ENCODE assay signal across 10 cellular contexts in genomic region chr12:47754881-47755280, GRCh38. TPM values are rescaled to one million over a fixed set of nuclear protein-coding genes. Genes with fewer than 3 reads are reported as not detected.
DNase-seq lines count a peak whose midpoint lies in the region; ATAC-seq, FAIRE-seq and TF ChIP-seq lines count a peak whose summit lies in the region.
"Had no signal": no experiment of that assay in that cellular context is flagged by ENCODE, and none has a peak within 500 bp of the region (broad histone marks: within the 10 kb centered on the region; RNA-seq: fewer than 3 reads in every experiment).

No MANE protein-coding gene starts in this region.

- no peak for TF ChIP-seq POLR2A in HepG2 (IDR thresholded peaks at IDR 0.05; ENCODE audit: insufficient read depth in 1 of 2, low read depth in 2 of 2, low read length in 2 of 2)

- H2AFZ ChIP-seq in HepG2 (ENCODE audit: low read length): no peak overlapping the region

- no TSS peak for BruUV-seq in HepG2 (replicated peaks; lab: Mats Ljungman, UMichigan)

- TF ChIP-seq CTCF in GM12865 (IDR thresholded peaks at IDR 0.05; ENCODE audit: insufficient read depth, low read depth, low read length, missing control alignments) (no peak), HepG2 (CRISPR knock-in tag; IDR thresholded peaks at IDR 0.05) (no peak)

- 58% methylated on average over 2 of the region's 3 CpGs for WGBS in HepG2 (ENCODE audit: low lambda C conversion rate)

- H3K27me3 ChIP-seq in muscle layer of duodenum (ENCODE audit: low read depth, low read length) (no peaks in the 10 kb centered on the region), HepG2 (ENCODE audit: control insufficient read depth in 1 of 2, insufficient read depth in 2 of 2, low read length in 2 of 2) (peaks cover 4 to 41% of the 10 kb centered on the region in 2 experiments; a peak in 3 of 5 replicates)

- H3K4me2 ChIP-seq in HepG2 (ENCODE audit: low read depth, low read length): no peak overlapping the region

- TF ChIP-seq EP300 in HepG2 (IDR thresholded peaks at IDR 0.05; ENCODE audit: low read depth in 2 of 2, low read length in 2 of 2): no peak
- TF ChIP-seq EP300 in HepG2 (CRISPR knock-in tag; IDR thresholded peaks at IDR 0.05; ENCODE audit: borderline replicate concordance): no peak

- peak overlapping the region; percentile 1 for H3K4me3 Mint-ChIP-seq in activated CD4-positive, alpha-beta memory T cell treated with anti-CD3 and anti-CD28 coated beads, Interleukin-2, amount 10 ng/mL, durations not matched to agents 7 days and 5 days

- peaks cover 51% of the 10 kb centered on the region for H3K4me1 Mint-ChIP-seq in activated CD4-positive, alpha-beta memory T cell treated with anti-CD3 and anti-CD28 coated beads, Interleukin-2, amount 10 ng/mL, durations not matched to agents 7 days and 5 days

- H3K27ac ChIP-seq in muscle layer of duodenum (ENCODE audit: low read length) (peak overlapping the region; percentile 46), HepG2 (ENCODE audit: extremely low read length, insufficient read depth, low read length) (no peak overlapping the region)

- intact Hi-C loops in HepG2 (cut with micrococcal nuclease; ENCODE audit: unreplicated experiment): no loop called here

- no peaks in the 10 kb centered on the region for H4K20me1 ChIP-seq in HepG2 (ENCODE audit: insufficient read depth, low read length)

- CTCF ChIA-PET in activated CD4-positive, alpha-beta memory T cell treated with anti-CD3 and anti-CD28 coated beads, Interleukin-2, amount 10 ng/mL, durations not matched to agents 7 days and 5 days (lab: Charles Lee): interaction anchor here (1.1 to 12.9 kb wide), 14 partner anchors 12 to 85 kb away, joined by 3 to 188 read pairs (median 6); partner anchors contain the start of genes ENDOU and SLC48A1
- CTCF ChIA-PET in HepG2 (lab: Yijun Ruan, JAX; ENCODE audit: low intra/inter-chr PET ratio, low total read pairs): no interaction called here

- POLR2A ChIA-PET in activated CD4-positive, alpha-beta memory T cell treated with anti-CD3 and anti-CD28 coated beads, Interleukin-2, amount 10 ng/mL, durations not matched to agents 7 days and 5 days (lab: Charles Lee): interaction anchor here (0.9 to 1.5 kb wide), 4 partner anchors 8 to 64 kb away, joined by 3 to 5 read pairs (median 4); no protein-coding TSS in a partner anchor
- POLR2A ChIA-PET in HepG2 (lab: Yijun Ruan, JAX): no interaction called here

- ATAC-seq in HG02642 (IDR thresholded peaks at IDR 0.05; ENCODE audit: poor library complexity, unreplicated experiment) (peak; percentile 13), HepG2 (no peak)
- ATAC-seq: K562 had no signal

- H3K4me1 ChIP-seq in muscle layer of duodenum (ENCODE audit: control insufficient read depth in 1 of 2, insufficient read depth in 2 of 2, low read length in 2 of 2) (peaks cover 10 to 13% of the 10 kb centered on the region in 2 donors), HepG2 (ENCODE audit: insufficient read depth, low read length) (peaks cover 35% of the 10 kb centered on the region)

- peak; percentile 66 for DNase-seq in GM12865 (ENCODE audit: low read depth)
- no peak for DNase-seq in activated CD4-positive, alpha-beta memory T cell treated with anti-CD3 and anti-CD28 coated beads, Interleukin-2, amount 10 ng/mL, durations not matched to agents 7 days and 5 days
- no peak for DNase-seq in H4 (ENCODE audit: low spot score)
- DNase-seq in HK-2 (ENCODE audit: unreplicated experiment): no peak
- DNase-seq in activated CD4-positive, alpha-beta T cell treated with anti-CD3 and anti-CD28 coated beads, Interleukin-2, amount 50 U/mL, for 48 hours: no peak
- no peak for DNase-seq in HepG2 (ENCODE audit: low spot score)

- no peaks in the 10 kb centered on the region for H3K36me3 ChIP-seq in muscle layer of duodenum (ENCODE audit: control insufficient read depth in 1 of 2, insufficient read depth in 2 of 2, low read length in 2 of 2)
- no peaks in the 10 kb centered on the region for H3K36me3 ChIP-seq in HepG2 (replicated peaks in 1 of 2; ENCODE audit: control insufficient read depth in 1 of 2, insufficient read depth in 2 of 2, low read length in 2 of 2)

- no peak overlapping the region for H3K9ac ChIP-seq in HepG2 (ENCODE audit: insufficient read depth, low read depth, low read length)

- FAIRE-seq in HepG2 (lab: Jason Lieb, UNC): no peak
- FAIRE-seq: G401.6, K562 had no signal

- no peaks in the 10 kb centered on the region for H3K9me3 ChIP-seq in muscle layer of duodenum (ENCODE audit: control insufficient read depth in 1 of 2, low read length in 2 of 2)
- no peaks in the 10 kb centered on the region for H3K9me3 ChIP-seq in HepG2 (ENCODE audit: low read length)

- H3K79me2 ChIP-seq in HepG2 (ENCODE audit: insufficient read depth, low read length): no peaks in the 10 kb centered on the region

- no peak overlapping the region for H3K27ac Mint-ChIP-seq in activated CD4-positive, alpha-beta memory T cell treated with anti-CD3 and anti-CD28 coated beads, Interleukin-2, amount 10 ng/mL, durations not matched to agents 7 days and 5 days

- H3K4me3 ChIP-seq in GM12865 (ENCODE audit: low read depth, low read length) (peak overlapping the region; percentile 58), muscle layer of duodenum (ENCODE audit: low read depth in 1 of 2, low read length in 2 of 2) (no peak overlapping the region), HepG2 (replicated peaks in 1 of 3; ENCODE audit: insufficient read depth in 1 of 3, low read depth in 2 of 3, low read length in 3 of 3) (no peak overlapping the region)
- H3K4me3 ChIP-seq: K562 had no signal

- in situ Hi-C loops in HepG2 (cut with HindIII; ENCODE audit: extremely low pct_ligation_motif_present, low pct_unique_long_range_greater_than_20kb): no loop called here

- no peaks in the 10 kb centered on the region for H3K36me3 Mint-ChIP-seq in activated CD4-positive, alpha-beta memory T cell treated with anti-CD3 and anti-CD28 coated beads, Interleukin-2, amount 10 ng/mL, durations not matched to agents 7 days and 5 days (ENCODE audit: low read depth)

- peaks cover 4% of the 10 kb centered on the region for H3K27me3 Mint-ChIP-seq in activated CD4-positive, alpha-beta memory T cell treated with anti-CD3 and anti-CD28 coated beads, Interleukin-2, amount 10 ng/mL, durations not matched to agents 7 days and 5 days

- no peak for TF ChIP-seq RAD21 in HepG2 (CRISPR knock-in tag; IDR thresholded peaks at IDR 0.05)

- no peaks in the 10 kb centered on the region for H3K9me3 Mint-ChIP-seq in activated CD4-positive, alpha-beta memory T cell treated with anti-CD3 and anti-CD28 coated beads, Interleukin-2, amount 10 ng/mL, durations not matched to agents 7 days and 5 days

RNA-seq across cellular contexts. Expression of gene RAPGEF3, which starts 3.8 kb away (rescaled TPM):
- 1 to 10 TPM; 1.4 to 1.6 TPM for total RNA-seq in activated CD4-positive, alpha-beta memory T cell treated with anti-CD3 and anti-CD28 coated beads, Interleukin-2, amount 10 ng/mL, durations not matched to agents 7 days and 5 days
- total RNA-seq in H4 (2014; rRNA removed; shearing (Covaris generic)): 2.0 and 3.0 TPM in 2 replicates
- total RNA-seq in HepG2 (2016; rRNA removed; fragmentation: Illumina TruSeq; extraction: Trizol): 0.07 TPM in 1 of 2 replicates, not detected in the other
- total RNA-seq in HepG2 (2016; cell fraction: cytosol; rRNA removed; fragmentation: Illumina TruSeq; extraction: Trizol; ENCODE audit: low read depth): not detected in 2 replicates
- 0.09 TPM in 1 of 2 replicates, not detected in the other for total RNA-seq in HepG2 (2016; cell fraction: insoluble cytoplasmic fraction; rRNA removed; fragmentation: Illumina TruSeq; extraction: Trizol)
- 0.03 TPM in 1 of 2 replicates, not detected in the other for total RNA-seq in HepG2 (2016; cell fraction: membrane; rRNA removed; fragmentation: Illumina TruSeq; extraction: Trizol)
- total RNA-seq in HepG2 (2016; cell fraction: nucleus; rRNA removed; fragmentation: Illumina TruSeq; extraction: Trizol): 0.40 TPM in 1 of 2 replicates, not detected in the other
- polyA plus RNA-seq in HepG2 (2011; rRNA removed): 0.07 and 0.37 TPM in 2 replicates
- polyA plus RNA-seq in HepG2 (2011; cell fraction: cytosol; rRNA removed): 0.05 and 0.13 TPM in 2 replicates
- 0.56 and 0.95 TPM in 2 replicates for polyA plus RNA-seq in HepG2 (2011; cell fraction: nucleus; rRNA removed)
- polyA plus RNA-seq in HepG2 (2012): 0.11 and 0.16 TPM in 2 replicates
- polyA plus RNA-seq in HepG2 (2016; cell fraction: cytosol; fragmentation: Illumina TruSeq; extraction: Trizol; ENCODE audit: low read depth): not detected in 2 replicates
- polyA plus RNA-seq in HepG2 (2016; cell fraction: insoluble cytoplasmic fraction; fragmentation: Illumina TruSeq; extraction: Trizol; ENCODE audit: low read depth): 0.17 TPM in 1 of 2 replicates, not detected in the other
- not detected in 2 replicates for polyA plus RNA-seq in HepG2 (2016; cell fraction: membrane; fragmentation: Illumina TruSeq; extraction: Trizol; ENCODE audit: low read depth)
- polyA plus RNA-seq in HepG2 (2016; cell fraction: nucleus; fragmentation: Illumina TruSeq; extraction: Trizol; ENCODE audit: insufficient read depth, low read depth): 0.63 TPM in 1 of 2 replicates, not detected in the other
- polyA minus RNA-seq in HepG2 (2011; rRNA and poly(A)+ RNA removed; ENCODE audit: low replicate concordance): 0.28 and 2.0 TPM in 2 replicates
- not detected in 2 replicates for polyA minus RNA-seq in HepG2 (2011; cell fraction: cytosol; rRNA and poly(A)+ RNA removed)
- 0.13 and 1.1 TPM in 2 replicates for polyA minus RNA-seq in HepG2 (2011; cell fraction: nucleus; rRNA and poly(A)+ RNA removed)

RNA-seq across cellular contexts. Expression of gene SLC48A1, which starts 18.2 kb away (rescaled TPM):
- 10 to 100 TPM; 19.4 to 22.6 TPM for total RNA-seq in activated CD4-positive, alpha-beta memory T cell treated with anti-CD3 and anti-CD28 coated beads, Interleukin-2, amount 10 ng/mL, durations not matched to agents 7 days and 5 days
- total RNA-seq in H4 (2014; rRNA removed; shearing (Covaris generic)): 11.9 and 14.0 TPM in 2 replicates
- 2.6 and 3.7 TPM in 2 replicates for total RNA-seq in HepG2 (2016; rRNA removed; fragmentation: Illumina TruSeq; extraction: Trizol)
- total RNA-seq in HepG2 (2016; cell fraction: cytosol; rRNA removed; fragmentation: Illumina TruSeq; extraction: Trizol; ENCODE audit: low read depth): 2.3 and 3.1 TPM in 2 replicates
- 2.3 and 3.4 TPM in 2 replicates for total RNA-seq in HepG2 (2016; cell fraction: insoluble cytoplasmic fraction; rRNA removed; fragmentation: Illumina TruSeq; extraction: Trizol)
- total RNA-seq in HepG2 (2016; cell fraction: membrane; rRNA removed; fragmentation: Illumina TruSeq; extraction: Trizol): 5.0 and 6.3 TPM in 2 replicates
- total RNA-seq in HepG2 (2016; cell fraction: nucleus; rRNA removed; fragmentation: Illumina TruSeq; extraction: Trizol): 2.5 and 2.6 TPM in 2 replicates
- 2.2 and 3.1 TPM in 2 replicates for polyA plus RNA-seq in HepG2 (2011; rRNA removed)
- 2.4 and 2.6 TPM in 2 replicates for polyA plus RNA-seq in HepG2 (2011; cell fraction: cytosol; rRNA removed)
- 3.1 and 4.1 TPM in 2 replicates for polyA plus RNA-seq in HepG2 (2011; cell fraction: nucleus; rRNA removed)
- polyA plus RNA-seq in HepG2 (2012): 2.1 and 3.5 TPM in 2 replicates
- 3.8 and 3.9 TPM in 2 replicates for polyA plus RNA-seq in HepG2 (2016; cell fraction: cytosol; fragmentation: Illumina TruSeq; extraction: Trizol; ENCODE audit: low read depth)
- polyA plus RNA-seq in HepG2 (2016; cell fraction: insoluble cytoplasmic fraction; fragmentation: Illumina TruSeq; extraction: Trizol; ENCODE audit: low read depth): 2.6 and 3.2 TPM in 2 replicates
- polyA plus RNA-seq in HepG2 (2016; cell fraction: membrane; fragmentation: Illumina TruSeq; extraction: Trizol; ENCODE audit: low read depth): 6.3 and 6.9 TPM in 2 replicates
- polyA plus RNA-seq in HepG2 (2016; cell fraction: nucleus; fragmentation: Illumina TruSeq; extraction: Trizol; ENCODE audit: insufficient read depth, low read depth): 5.6 and 6.3 TPM in 2 replicates
- polyA minus RNA-seq in HepG2 (2011; rRNA and poly(A)+ RNA removed; ENCODE audit: low replicate concordance): 5.7 and 45.5 TPM in 2 replicates
- 1.5 and 2.1 TPM in 2 replicates for polyA minus RNA-seq in HepG2 (2011; cell fraction: cytosol; rRNA and poly(A)+ RNA removed)
- 1.7 and 2.8 TPM in 2 replicates for polyA minus RNA-seq in HepG2 (2011; cell fraction: nucleus; rRNA and poly(A)+ RNA removed)

RNA-seq across cellular contexts. Expression of gene ENDOU, which starts 29.6 kb away (rescaled TPM):
- total RNA-seq in activated CD4-positive, alpha-beta memory T cell treated with anti-CD3 and anti-CD28 coated beads, Interleukin-2, amount 10 ng/mL, durations not matched to agents 7 days and 5 days: not detected
- total RNA-seq in H4 (2014; rRNA removed; shearing (Covaris generic)): not detected in 2 replicates
- total RNA-seq in HepG2 (2016; rRNA removed; fragmentation: Illumina TruSeq; extraction: Trizol): not detected in 2 replicates
- not detected in 2 replicates for total RNA-seq in HepG2 (2016; cell fraction: cytosol; rRNA removed; fragmentation: Illumina TruSeq; extraction: Trizol; ENCODE audit: low read depth)
- not detected in 2 replicates for total RNA-seq in HepG2 (2016; cell fraction: insoluble cytoplasmic fraction; rRNA removed; fragmentation: Illumina TruSeq; extraction: Trizol)
- not detected in 2 replicates for total RNA-seq in HepG2 (2016; cell fraction: membrane; rRNA removed; fragmentation: Illumina TruSeq; extraction: Trizol)
- not detected in 2 replicates for total RNA-seq in HepG2 (2016; cell fraction: nucleus; rRNA removed; fragmentation: Illumina TruSeq; extraction: Trizol)
- not detected in 2 replicates for polyA plus RNA-seq in HepG2 (2011; rRNA removed)
- polyA plus RNA-seq in HepG2 (2011; cell fraction: cytosol; rRNA removed): not detected in 2 replicates
- not detected in 2 replicates for polyA plus RNA-seq in HepG2 (2011; cell fraction: nucleus; rRNA removed)
- not detected in 2 replicates for polyA plus RNA-seq in HepG2 (2012)
- not detected in 2 replicates for polyA plus RNA-seq in HepG2 (2016; cell fraction: cytosol; fragmentation: Illumina TruSeq; extraction: Trizol; ENCODE audit: low read depth)
- not detected in 2 replicates for polyA plus RNA-seq in HepG2 (2016; cell fraction: insoluble cytoplasmic fraction; fragmentation: Illumina TruSeq; extraction: Trizol; ENCODE audit: low read depth)
- polyA plus RNA-seq in HepG2 (2016; cell fraction: membrane; fragmentation: Illumina TruSeq; extraction: Trizol; ENCODE audit: low read depth): not detected in 2 replicates
- polyA plus RNA-seq in HepG2 (2016; cell fraction: nucleus; fragmentation: Illumina TruSeq; extraction: Trizol; ENCODE audit: insufficient read depth, low read depth): not detected in 2 replicates
- not detected in 2 replicates for polyA minus RNA-seq in HepG2 (2011; rRNA and poly(A)+ RNA removed; ENCODE audit: low replicate concordance)
- not detected in 2 replicates for polyA minus RNA-seq in HepG2 (2011; cell fraction: cytosol; rRNA and poly(A)+ RNA removed)
- not detected in 2 replicates for polyA minus RNA-seq in HepG2 (2011; cell fraction: nucleus; rRNA and poly(A)+ RNA removed)
- total RNA-seq: K562 had no signal

RNA-seq across cellular contexts. Expression of gene RPAP3, which starts 49.1 kb away (rescaled TPM):
- total RNA-seq in activated CD4-positive, alpha-beta memory T cell treated with anti-CD3 and anti-CD28 coated beads, Interleukin-2, amount 10 ng/mL, durations not matched to agents 7 days and 5 days: 10 to 100 TPM; 38.4 to 40.7 TPM
- 29.9 and 41.6 TPM in 2 replicates for total RNA-seq in H4 (2014; rRNA removed; shearing (Covaris generic))
- total RNA-seq in HepG2 (2016; rRNA removed; fragmentation: Illumina TruSeq; extraction: Trizol): 32.8 and 54.2 TPM in 2 replicates
- 1.8 and 2.4 TPM in 2 replicates for total RNA-seq in HepG2 (2016; cell fraction: cytosol; rRNA removed; fragmentation: Illumina TruSeq; extraction: Trizol; ENCODE audit: low read depth)
- 32.6 and 56.0 TPM in 2 replicates for total RNA-seq in HepG2 (2016; cell fraction: insoluble cytoplasmic fraction; rRNA removed; fragmentation: Illumina TruSeq; extraction: Trizol)
- total RNA-seq in HepG2 (2016; cell fraction: membrane; rRNA removed; fragmentation: Illumina TruSeq; extraction: Trizol): 6.0 and 7.0 TPM in 2 replicates
- total RNA-seq in HepG2 (2016; cell fraction: nucleus; rRNA removed; fragmentation: Illumina TruSeq; extraction: Trizol): 20.5 and 22.8 TPM in 2 replicates
- 6.0 and 8.8 TPM in 2 replicates for polyA plus RNA-seq in HepG2 (2011; rRNA removed)
- polyA plus RNA-seq in HepG2 (2011; cell fraction: cytosol; rRNA removed): 2.6 and 4.0 TPM in 2 replicates
- 2.1 and 4.0 TPM in 2 replicates for polyA plus RNA-seq in HepG2 (2011; cell fraction: nucleus; rRNA removed)
- polyA plus RNA-seq in HepG2 (2012): 12.7 and 13.8 TPM in 2 replicates
- 1.9 and 2.4 TPM in 2 replicates for polyA plus RNA-seq in HepG2 (2016; cell fraction: cytosol; fragmentation: Illumina TruSeq; extraction: Trizol; ENCODE audit: low read depth)
- 54.9 and 56.4 TPM in 2 replicates for polyA plus RNA-seq in HepG2 (2016; cell fraction: insoluble cytoplasmic fraction; fragmentation: Illumina TruSeq; extraction: Trizol; ENCODE audit: low read depth)
- 4.1 and 4.9 TPM in 2 replicates for polyA plus RNA-seq in HepG2 (2016; cell fraction: membrane; fragmentation: Illumina TruSeq; extraction: Trizol; ENCODE audit: low read depth)
- 28.1 and 29.6 TPM in 2 replicates for polyA plus RNA-seq in HepG2 (2016; cell fraction: nucleus; fragmentation: Illumina TruSeq; extraction: Trizol; ENCODE audit: insufficient read depth, low read depth)
- polyA minus RNA-seq in HepG2 (2011; rRNA and poly(A)+ RNA removed; ENCODE audit: low replicate concordance): 1.6 and 3.1 TPM in 2 replicates
- polyA minus RNA-seq in HepG2 (2011; cell fraction: cytosol; rRNA and poly(A)+ RNA removed): 6.3 and 6.5 TPM in 2 replicates
- 25.4 and 29.5 TPM in 2 replicates for polyA minus RNA-seq in HepG2 (2011; cell fraction: nucleus; rRNA and poly(A)+ RNA removed)
